Comparison of ENCODE assay signal across 1 cellular context in the genomic region with DNA sequence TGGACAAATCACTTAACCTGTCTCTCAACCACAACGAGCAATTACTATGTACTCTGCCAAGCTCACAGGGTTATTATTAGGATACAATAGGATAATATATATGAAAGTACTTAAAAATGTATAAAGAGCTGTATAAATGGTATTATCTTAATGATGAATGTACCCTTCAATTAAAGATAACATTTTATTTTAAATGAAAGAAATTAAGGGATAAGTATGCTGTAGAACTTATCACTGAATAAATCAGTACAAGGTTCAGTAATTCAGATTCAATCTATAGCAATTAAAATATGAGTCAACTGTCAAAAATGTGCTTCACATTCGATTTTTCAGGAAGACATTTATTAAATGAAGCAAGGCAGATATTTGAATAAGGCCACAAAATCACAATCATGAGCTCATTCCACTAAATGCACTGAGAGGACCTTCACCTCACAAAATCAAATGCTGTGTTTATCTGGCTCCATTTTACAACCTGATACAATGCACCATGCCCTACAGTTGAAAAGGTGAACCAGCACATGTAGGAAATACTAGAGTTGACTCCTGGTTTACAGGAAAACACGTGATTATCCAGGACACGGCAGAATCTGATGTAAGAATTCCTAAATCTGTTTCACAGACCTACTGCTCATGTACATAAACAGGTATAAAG.
A peak's percentile ranks its signal among the peaks of the same experiment; 100 is the strongest.
TF ChIP-seq lines count a peak whose summit lies in the region.

No MANE protein-coding gene starts in this region.

TF ChIP-seq in HEK293, 187 proteins besides CTCF, POLR2A, EP300 and RAD21 (continued from another document):
- TF ChIP-seq ZNF398 (tag by site-specific recombination; IDR thresholded peaks at IDR 0.05): no peak
- TF ChIP-seq, protein P1, sequence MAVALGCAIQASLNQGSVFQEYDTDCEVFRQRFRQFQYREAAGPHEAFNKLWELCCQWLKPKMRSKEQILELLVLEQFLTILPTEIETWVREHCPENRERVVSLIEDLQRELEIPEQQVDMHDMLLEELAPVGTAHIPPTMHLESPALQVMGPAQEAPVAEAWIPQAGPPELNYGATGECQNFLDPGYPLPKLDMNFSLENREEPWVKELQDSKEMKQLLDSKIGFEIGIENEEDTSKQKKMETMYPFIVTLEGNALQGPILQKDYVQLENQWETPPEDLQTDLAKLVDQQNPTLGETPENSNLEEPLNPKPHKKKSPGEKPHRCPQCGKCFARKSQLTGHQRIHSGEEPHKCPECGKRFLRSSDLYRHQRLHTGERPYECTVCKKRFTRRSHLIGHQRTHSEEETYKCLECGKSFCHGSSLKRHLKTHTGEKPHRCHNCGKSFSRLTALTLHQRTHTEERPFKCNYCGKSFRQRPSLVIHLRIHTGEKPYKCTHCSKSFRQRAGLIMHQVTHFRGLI (tag by site-specific recombination; IDR thresholded peaks at IDR 0.05): no peak
- no peak for TF ChIP-seq ZNF792 (tag by site-specific recombination; IDR thresholded peaks at IDR 0.05)
- no peak for TF ChIP-seq ZBTB1 (tag by site-specific recombination; IDR thresholded peaks at IDR 0.05)
- TF ChIP-seq ZNF768 (tag by site-specific recombination; IDR thresholded peaks at IDR 0.05): no peak
- TF ChIP-seq ZNF600 (tag by site-specific recombination; IDR thresholded peaks at IDR 0.05): 0 out of 2 replicates have a peak, but pooled peaks have one; percentile 43
- no peak for TF ChIP-seq ZNF202 (tag by site-specific recombination; IDR thresholded peaks at IDR 0.05; ENCODE audit: borderline replicate concordance)
- no peak for TF ChIP-seq HOXC10 (CRISPR knock-in tag; IDR thresholded peaks at IDR 0.05)
- no peak for TF ChIP-seq ZNF561 (tag by site-specific recombination; IDR thresholded peaks at IDR 0.05; ENCODE audit: borderline replicate concordance)
- no peak for TF ChIP-seq ZNF501 (tag by site-specific recombination; IDR thresholded peaks at IDR 0.05)
- peak; percentile 82 for TF ChIP-seq PRDM6 (tag by site-specific recombination; IDR thresholded peaks at IDR 0.05)
- TF ChIP-seq ZNF558 (tag by site-specific recombination; IDR thresholded peaks at IDR 0.05): no peak
- TF ChIP-seq, protein P2, sequence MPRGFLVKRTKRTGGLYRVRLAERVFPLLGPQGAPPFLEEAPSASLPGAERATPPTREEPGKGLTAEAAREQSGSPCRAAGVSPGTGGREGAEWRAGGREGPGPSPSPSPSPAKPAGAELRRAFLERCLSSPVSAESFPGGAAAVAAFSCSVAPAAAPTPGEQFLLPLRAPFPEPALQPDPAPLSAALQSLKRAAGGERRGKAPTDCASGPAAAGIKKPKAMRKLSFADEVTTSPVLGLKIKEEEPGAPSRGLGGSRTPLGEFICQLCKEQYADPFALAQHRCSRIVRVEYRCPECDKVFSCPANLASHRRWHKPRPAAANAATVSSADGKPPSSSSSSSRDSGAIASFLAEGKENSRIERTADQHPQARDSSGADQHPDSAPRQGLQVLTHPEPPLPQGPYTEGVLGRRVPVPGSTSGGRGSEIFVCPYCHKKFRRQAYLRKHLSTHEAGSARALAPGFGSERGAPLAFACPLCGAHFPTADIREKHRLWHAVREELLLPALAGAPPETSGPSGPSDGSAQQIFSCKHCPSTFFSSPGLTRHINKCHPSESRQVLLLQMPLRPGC (tag by site-specific recombination; IDR thresholded peaks at IDR 0.05): no peak
- peak; percentile 55; the same call in 1 of the 2 replicates for TF ChIP-seq TRIM28 (IDR thresholded peaks at IDR 0.05; ENCODE audit: borderline replicate concordance, low read length)
- peak; percentile 28; the same call in 1 of the 2 replicates for TF ChIP-seq OSR2 (tag by site-specific recombination; IDR thresholded peaks at IDR 0.05)
- no peak for TF ChIP-seq ZNF311 (tag by site-specific recombination; IDR thresholded peaks at IDR 0.05; ENCODE audit: borderline replicate concordance)
- no peak for TF ChIP-seq ZNF585B (tag by site-specific recombination; IDR thresholded peaks at IDR 0.05)
- TF ChIP-seq ZNF571 (tag by site-specific recombination; IDR thresholded peaks at IDR 0.05): no peak
